ENCODE assay signal across 28 cellular contexts in the genomic region with DNA sequence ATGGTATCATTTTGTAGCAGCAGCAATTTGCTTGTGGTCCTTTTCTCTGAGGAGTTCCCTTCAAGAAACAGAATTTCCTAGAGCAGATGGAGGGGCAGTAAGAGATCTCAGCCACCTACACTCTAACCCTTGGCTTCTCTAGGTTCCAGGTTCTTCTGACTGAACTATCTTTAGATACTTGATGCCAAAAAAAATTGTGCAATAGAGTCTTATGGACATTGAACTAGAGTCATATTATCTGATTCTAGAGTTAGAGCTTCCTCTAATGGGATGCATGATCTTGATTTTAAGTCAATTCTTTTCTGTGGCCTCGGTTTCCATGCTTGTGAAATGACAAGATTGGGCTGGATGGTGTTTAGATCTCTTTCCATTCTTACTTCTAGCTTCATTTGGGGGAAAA.
DNase-seq lines count a peak whose midpoint lies in the region; ATAC-seq, FAIRE-seq and TF ChIP-seq lines count a peak whose summit lies in the region.
"Had no signal": no experiment of that assay in that cellular context is flagged by ENCODE, and none has a peak within 500 bp of the region (broad histone marks: within the 10 kb centered on the region; RNA-seq: fewer than 3 reads in every experiment).

No MANE protein-coding gene starts in this region.

- H3K9me3 ChIP-seq in K562 (replicated peaks; ENCODE audit: control insufficient read depth, insufficient read depth, low read depth, low read length) (no peaks in the 10 kb centered on the region), liver (ENCODE audit: control insufficient read depth in 4 of 4, low read length in 3 of 4) (no peaks in the 10 kb centered on the region), upper lobe of left lung (no peaks in the 10 kb centered on the region), tibial nerve (no peaks in the 10 kb centered on the region)
- H3K9me3 ChIP-seq: BE2C had no signal

- no peak for FAIRE-seq in K562 (lab: Jason Lieb, UNC)
- FAIRE-seq: A204.1, GM12878, GM12892, GM18507, GM19239 had no signal

- H3K27me3 ChIP-seq in K562 (ENCODE audit: control insufficient read depth in 2 of 2, insufficient read depth in 2 of 2, low read length in 2 of 2): peaks cover 7 to 15% of the 10 kb centered on the region in 2 experiments; a peak in 4 of 5 replicates
- no peaks in the 10 kb centered on the region for H3K27me3 ChIP-seq in liver (ENCODE audit: control insufficient read depth in 4 of 4, insufficient read depth in 4 of 4, low read length in 3 of 4)
- H3K27me3 ChIP-seq in upper lobe of left lung: no peaks in the 10 kb centered on the region
- no peaks in the 10 kb centered on the region for H3K27me3 ChIP-seq in tibial nerve
- H3K27me3 ChIP-seq: BE2C, BLaER1 had no signal

- H3K9ac ChIP-seq in K562 (ENCODE audit: insufficient read depth in 1 of 2, low read depth in 2 of 2, low read length in 2 of 2) (no peak overlapping the region), liver (ENCODE audit: low read depth in 1 of 2, low read length in 2 of 2) (no peak overlapping the region)
- H3K9ac ChIP-seq: BLaER1 had no signal

- CTCF ChIA-PET in K562 (lab: Yijun Ruan, JAX; ENCODE audit: low intra/inter-chr PET ratio): interaction anchor here (0.5 kb wide), 1 partner anchor 82 kb away, joined by 4 read pairs; no protein-coding TSS in a partner anchor

- intact Hi-C loops in K562 (cut with micrococcal nuclease): no loop called here

- TF ChIP-seq EP300 in K562 (IDR thresholded peaks at IDR 0.05; ENCODE audit: low read length): no peak
- TF ChIP-seq EP300 in upper lobe of left lung (IDR thresholded peaks at IDR 0.05): no peak
- no peak for TF ChIP-seq EP300 in tibial nerve (IDR thresholded peaks at IDR 0.05)

- H2AFZ ChIP-seq in K562 (ENCODE audit: low read depth, low read length): no peak overlapping the region

- in situ Hi-C loops in K562 (cut with MboI): no loop called here

- H3K36me3 ChIP-seq in K562 (ENCODE audit: control insufficient read depth, insufficient read depth, low read length) (no peaks in the 10 kb centered on the region), liver (ENCODE audit: control insufficient read depth in 4 of 4, insufficient read depth in 3 of 4, low read depth in 1 of 4, low read length in 3 of 4) (no peaks in the 10 kb centered on the region), upper lobe of left lung (no peaks in the 10 kb centered on the region), tibial nerve (no peaks in the 10 kb centered on the region)
- H3K36me3 ChIP-seq: BE2C, BLaER1 had no signal

- no peak for TF ChIP-seq CTCF in K562 (IDR thresholded peaks at IDR 0.05 in 2 of 3, conservative IDR thresholded peaks at IDR 0.05 in 1 of 3; ENCODE audit: insufficient read depth in 2 of 3, low read depth in 1 of 3, low read length in 3 of 3)
- TF ChIP-seq CTCF in liver (IDR thresholded peaks at IDR 0.05; ENCODE audit: low read depth, low read length, missing input control): no peak
- no peak for TF ChIP-seq CTCF in upper lobe of left lung (IDR thresholded peaks at IDR 0.05)
- no peak for TF ChIP-seq CTCF in tibial nerve (IDR thresholded peaks at IDR 0.05)

- POLR2A ChIA-PET in K562 (lab: Yijun Ruan, JAX): no interaction called here

- TF ChIP-seq RAD21 in K562 (CRISPR knock-in tag; conservative IDR thresholded peaks at IDR 0.05 in 1 of 2, IDR thresholded peaks at IDR 0.05 in 1 of 2): no peak
- no peak for TF ChIP-seq RAD21 in liver (IDR thresholded peaks at IDR 0.05)

- DNase-seq in K562 (ENCODE audit: extremely low read depth in 1 of 4, low spot score in 3 of 4) (no peak), left lobe of liver (ENCODE audit: low spot score) (no peak), HCEC 1CT (no peak), dedifferentiated amniotic fluid mesenchymal stem cell (ENCODE audit: extremely low spot score) (no peak), upper lobe of left lung (no peak), tibial nerve (ENCODE audit: low spot score in 2 of 2) (no peak)
- DNase-seq: 8988T; ACHN; BE2C; C1 segment of cervical spinal cord; CD4-positive, alpha-beta memory T cell; CD4-positive, CD25-positive, alpha-beta regulatory T cell; CD8-positive, alpha-beta memory T cell; COR-L47; DMS 273 treated with DMSO at 0.1 percent for 48 hours; DMS153; DMS53; DMS79; DND-41; EL; GDM1 had no signal

- H3K27ac ChIP-seq in K562 (ENCODE audit: extremely low read depth, low read depth, low read length): no peak overlapping the region
- no peak overlapping the region for H3K27ac ChIP-seq in liver (ENCODE audit: low read depth in 1 of 2, low read length in 2 of 2)
- no peak overlapping the region for H3K27ac ChIP-seq in upper lobe of left lung
- H3K27ac ChIP-seq in tibial nerve: no peak overlapping the region
- H3K27ac ChIP-seq: BLaER1 had no signal

- 0% methylated on average over 1 of the region's 1 CpG for WGBS in K562 (ENCODE audit: insufficient coverage, low coverage, missing lambda C conversion rate)
- 72% methylated on average over 1 of the region's 1 CpG for WGBS in liver
- WGBS in upper lobe of left lung, 2 donors: 81 to 88% methylated on average over 1 of the region's 1 CpG
- 47 to 97% methylated on average over 1 of the region's 1 CpG for WGBS in tibial nerve, 2 donors

- no TSS peak for BruUV-seq in K562 (replicated peaks; lab: Mats Ljungman, UMichigan)

- H3K4me3 ChIP-seq in K562 (no peak overlapping the region), liver (ENCODE audit: low read depth in 1 of 3, low read length in 3 of 3) (no peak overlapping the region), upper lobe of left lung (no peak overlapping the region), tibial nerve (no peak overlapping the region)
- H3K4me3 ChIP-seq: BLaER1, GM12878 had no signal

- H3K79me2 ChIP-seq in K562 (ENCODE audit: control insufficient read depth, insufficient read depth, low read length): no peaks in the 10 kb centered on the region

- H3K4me1 ChIP-seq in K562 (replicated peaks in 1 of 2; ENCODE audit: control insufficient read depth in 2 of 2, insufficient read depth in 2 of 2, low read length in 2 of 2) (no peaks in the 10 kb centered on the region), liver (ENCODE audit: control insufficient read depth in 4 of 4, insufficient read depth in 4 of 4, low read length in 3 of 4) (no peaks in the 10 kb centered on the region), upper lobe of left lung (no peaks in the 10 kb centered on the region), tibial nerve (no peaks in the 10 kb centered on the region)
- H3K4me1 ChIP-seq: BE2C had no signal

- H3K4me2 ChIP-seq in K562 (ENCODE audit: insufficient read depth, low read length): no peak overlapping the region
- H3K4me2 ChIP-seq: BLaER1 had no signal

- TF ChIP-seq POLR2A in K562 (conservative IDR thresholded peaks at IDR 0.05): no peak
- TF ChIP-seq POLR2A in upper lobe of left lung (IDR thresholded peaks at IDR 0.05): no peak
- no peak for TF ChIP-seq POLR2A in tibial nerve (IDR thresholded peaks at IDR 0.05)

- no peaks in the 10 kb centered on the region for H4K20me1 ChIP-seq in K562 (replicated peaks; ENCODE audit: control insufficient read depth, insufficient read depth, low read length)
- H4K20me1 ChIP-seq: BLaER1 had no signal

- no peaks in the 10 kb centered on the region for H3K9me1 ChIP-seq in K562 (ENCODE audit: control insufficient read depth, insufficient read depth, low read length)

- ATAC-seq in K562: no peak
- peak; percentile 68 for ATAC-seq in left lobe of liver
- ATAC-seq in upper lobe of left lung (ENCODE audit: low FRiP score in 2 of 2): no peak
- ATAC-seq: GM12878 had no signal

TF ChIP-seq in K562, 482 proteins besides CTCF, POLR2A, EP300 and RAD21:
- TF ChIP-seq ZC3H4 (CRISPR knock-in tag; IDR thresholded peaks at IDR 0.05; ENCODE audit: borderline replicate concordance) (no peak), RNF2 (IDR thresholded peaks at IDR 0.05) (no peak), PTBP1 (IDR thresholded peaks at IDR 0.05; ENCODE audit: low read depth, low read length) (no peak), CEBPB (tag; IDR thresholded peaks at IDR 0.05) (peak; percentile 56; the same call in 1 of the 2 replicates), CEBPG (CRISPR knock-in tag; IDR thresholded peaks at IDR 0.05) (no peak), CEBPG (tag; conservative IDR thresholded peaks at IDR 0.05 in 1 of 2, IDR thresholded peaks at IDR 0.05 in 1 of 2) (peak; percentile 46 to 63; a peak in 3 of 4 replicates), LARP7 (IDR thresholded peaks at IDR 0.05) (no peak), ARID1B (IDR thresholded peaks at IDR 0.05) (no peak)
- TF ChIP-seq, protein P1, sequence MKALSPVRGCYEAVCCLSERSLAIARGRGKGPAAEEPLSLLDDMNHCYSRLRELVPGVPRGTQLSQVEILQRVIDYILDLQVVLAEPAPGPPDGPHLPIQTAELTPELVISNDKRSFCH (CRISPR knock-in tag; IDR thresholded peaks at IDR 0.05): no peak
- TF ChIP-seq, protein P1 (tag; IDR thresholded peaks at IDR 0.05): no peak

TF ChIP-seq in liver, 16 proteins besides CTCF, POLR2A, EP300 and RAD21 (continues in another document):
- TF ChIP-seq HNF4G (IDR thresholded peaks at IDR 0.05) (peak; percentile 15), EGR1 (IDR thresholded peaks at IDR 0.05; ENCODE audit: low read depth in 2 of 2) (no peak), SP1 (IDR thresholded peaks at IDR 0.05) (no peak), FOXA1 (IDR thresholded peaks at IDR 0.05) (no peak)
- TF ChIP-seq, protein P2, sequence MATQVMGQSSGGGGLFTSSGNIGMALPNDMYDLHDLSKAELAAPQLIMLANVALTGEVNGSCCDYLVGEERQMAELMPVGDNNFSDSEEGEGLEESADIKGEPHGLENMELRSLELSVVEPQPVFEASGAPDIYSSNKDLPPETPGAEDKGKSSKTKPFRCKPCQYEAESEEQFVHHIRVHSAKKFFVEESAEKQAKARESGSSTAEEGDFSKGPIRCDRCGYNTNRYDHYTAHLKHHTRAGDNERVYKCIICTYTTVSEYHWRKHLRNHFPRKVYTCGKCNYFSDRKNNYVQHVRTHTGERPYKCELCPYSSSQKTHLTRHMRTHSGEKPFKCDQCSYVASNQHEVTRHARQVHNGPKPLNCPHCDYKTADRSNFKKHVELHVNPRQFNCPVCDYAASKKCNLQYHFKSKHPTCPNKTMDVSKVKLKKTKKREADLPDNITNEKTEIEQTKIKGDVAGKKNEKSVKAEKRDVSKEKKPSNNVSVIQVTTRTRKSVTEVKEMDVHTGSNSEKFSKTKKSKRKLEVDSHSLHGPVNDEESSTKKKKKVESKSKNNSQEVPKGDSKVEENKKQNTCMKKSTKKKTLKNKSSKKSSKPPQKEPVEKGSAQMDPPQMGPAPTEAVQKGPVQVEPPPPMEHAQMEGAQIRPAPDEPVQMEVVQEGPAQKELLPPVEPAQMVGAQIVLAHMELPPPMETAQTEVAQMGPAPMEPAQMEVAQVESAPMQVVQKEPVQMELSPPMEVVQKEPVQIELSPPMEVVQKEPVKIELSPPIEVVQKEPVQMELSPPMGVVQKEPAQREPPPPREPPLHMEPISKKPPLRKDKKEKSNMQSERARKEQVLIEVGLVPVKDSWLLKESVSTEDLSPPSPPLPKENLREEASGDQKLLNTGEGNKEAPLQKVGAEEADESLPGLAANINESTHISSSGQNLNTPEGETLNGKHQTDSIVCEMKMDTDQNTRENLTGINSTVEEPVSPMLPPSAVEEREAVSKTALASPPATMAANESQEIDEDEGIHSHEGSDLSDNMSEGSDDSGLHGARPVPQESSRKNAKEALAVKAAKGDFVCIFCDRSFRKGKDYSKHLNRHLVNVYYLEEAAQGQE (IDR thresholded peaks at IDR 0.05): no peak
